2 cellular contexts compared by ENCODE assay signal in genomic region chr18:22536558-22536957, GRCh38.
TF ChIP-seq lines count a peak whose summit lies in the region.

No MANE protein-coding gene starts in this region.

TF ChIP-seq in IMR-90, 13 proteins besides CTCF, POLR2A, EP300 and RAD21:
- TF ChIP-seq SMC3 (IDR thresholded peaks at IDR 0.05; ENCODE audit: low read depth, low read length) (no peak), USF2 (IDR thresholded peaks at IDR 0.05; ENCODE audit: low read depth, low read length) (no peak), FOS (IDR thresholded peaks at IDR 0.05; ENCODE audit: low read depth, low read length) (no peak), CHD1 (IDR thresholded peaks at IDR 0.05; ENCODE audit: low read depth, low read length) (no peak), BHLHE40 (IDR thresholded peaks at IDR 0.05; ENCODE audit: low read depth, low read length) (no peak), RFX5 (IDR thresholded peaks at IDR 0.05; ENCODE audit: low read depth, low read length) (no peak), ELK1 (IDR thresholded peaks at IDR 0.05; ENCODE audit: borderline replicate concordance, low read depth, low read length) (no peak), MAFK (IDR thresholded peaks at IDR 0.05; ENCODE audit: low read depth, low read length) (no peak), NFE2L2 (IDR thresholded peaks at IDR 0.05; ENCODE audit: low read depth, low read length) (no peak), MXI1 (IDR thresholded peaks at IDR 0.05; ENCODE audit: borderline replicate concordance, low read depth, low read length) (no peak), RCOR1 (IDR thresholded peaks at IDR 0.05; ENCODE audit: insufficient replicate concordance, low read length) (no peak), MAZ (IDR thresholded peaks at IDR 0.05; ENCODE audit: borderline replicate concordance, low read depth, low read length) (no peak), CEBPB (IDR thresholded peaks at IDR 0.05; ENCODE audit: low read depth, low read length) (no peak)

TF ChIP-seq in endothelial cell of umbilical vein, 7 proteins besides CTCF, POLR2A, EP300 and RAD21:
- TF ChIP-seq FOS (IDR thresholded peaks at IDR 0.05; ENCODE audit: borderline replicate concordance, insufficient read depth, low read length): no peak
